ENCODE assay signal across 8 cellular contexts in the genomic region with DNA sequence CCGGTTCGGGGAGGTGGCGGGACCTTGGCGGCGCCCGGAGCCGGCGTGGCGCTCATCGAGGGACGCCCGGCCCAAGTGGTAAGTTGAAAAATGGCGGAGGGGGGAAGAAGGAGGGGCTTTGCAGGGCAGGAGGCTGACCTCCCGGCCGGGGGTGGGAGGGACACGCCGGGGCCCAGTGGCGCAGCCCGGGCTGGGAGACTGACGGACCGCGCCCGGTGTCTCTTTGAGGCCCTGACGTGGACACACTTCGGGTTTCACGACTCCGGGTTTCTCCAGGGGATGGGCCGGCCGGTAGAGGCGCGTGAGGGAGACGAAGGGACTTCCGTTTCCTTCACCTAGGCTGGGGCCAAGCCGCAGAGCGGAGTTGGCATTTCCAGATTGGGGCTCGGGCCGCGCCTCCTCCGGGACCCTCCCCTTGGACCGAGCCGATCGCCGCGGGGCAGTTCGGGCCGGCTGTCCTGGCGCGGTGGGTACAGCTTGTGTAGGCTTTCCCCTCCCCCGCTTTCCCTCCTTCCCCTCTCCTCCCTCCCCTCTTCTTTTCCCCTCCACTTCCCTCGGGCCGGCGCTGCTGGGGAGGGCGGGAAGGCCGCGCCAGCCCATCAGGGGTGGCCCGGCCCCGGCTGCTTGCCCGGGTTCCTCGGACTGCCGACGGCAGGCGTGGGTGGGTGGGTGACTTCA. TPM values are rescaled to one million over a fixed set of nuclear protein-coding genes. Genes with fewer than 3 reads are reported as not detected.
DNase-seq lines count a peak whose midpoint lies in the region; ATAC-seq and TF ChIP-seq lines count a peak whose summit lies in the region.

Gene XIAP, plus strand, starts transcription at position 226 of the 678 bp plus-strand sequence. CDS start 25,610 bp downstream, outside the sequence.

- 41% methylated on average over 51 of the region's 62 CpGs; no CpG with 5 or more reads in 1 of the 2 donors for WGBS in upper lobe of left lung, 2 donors

- no peaks in the 10 kb centered on the region for H3K27me3 ChIP-seq in HAP-1 (ENCODE audit: low read depth)
- no peaks in the 10 kb centered on the region for H3K27me3 ChIP-seq in MM.1S (replicated peaks; ENCODE audit: insufficient read depth, low read length)
- H3K27me3 ChIP-seq in adipocyte (replicated peaks; ENCODE audit: control insufficient read depth, insufficient read depth, low read length), result no peaks in the 10 kb centered on the region
- H3K27me3 ChIP-seq in upper lobe of left lung, result no peaks in the 10 kb centered on the region

- H3K9ac ChIP-seq in MM.1S (ENCODE audit: low read length) (peak within 1 kb of the TSS; percentile 95), adipocyte (ENCODE audit: low read length) (peak within 1 kb of the TSS; percentile 92)

- peak within 1 kb of the TSS; percentile 72 for H2AFZ ChIP-seq in MM.1S (ENCODE audit: low read length)

- peak; percentile 67 for DNase-seq in GM04504 (ENCODE audit: low read depth)
- peak; percentile 84 to 94 for DNase-seq in HAP-1 (ENCODE audit: low spot score in 2 of 2)
- DNase-seq in MM.1S, result peak; percentile 75
- peak; percentile 90 for DNase-seq in SW480 (ENCODE audit: low spot score)
- DNase-seq in adipocyte (ENCODE audit: low read depth), result peak; percentile 85
- peak; percentile 88 for DNase-seq in cardiac septum (ENCODE audit: low spot score)
- DNase-seq in posterior cingulate gyrus, result peak; percentile 47 to 95 (median 62)
- DNase-seq in upper lobe of left lung, result peak; percentile 86 to 93

- intact Hi-C loops in cardiac septum (cut with DNase I) (loop anchor here (10.0 kb wide), 1 partner anchor 105 kb away; the partner anchor contains the start of gene STAG2), posterior cingulate gyrus (cut with DNase I) (loop anchor here (10.0 kb wide), 1 partner anchor 95 kb away; no protein-coding TSS in a partner anchor)

- peaks cover 7% of the 10 kb centered on the region; the same call in 1 of the 2 replicates for H3F3A ChIP-seq in MM.1S (ENCODE audit: insufficient read depth, low read length)

- H3K27ac ChIP-seq in MM.1S (ENCODE audit: low read length), result peak within 1 kb of the TSS; percentile 98
- peak within 1 kb of the TSS; percentile 93 to 99 (median 96) for H3K27ac ChIP-seq in upper lobe of left lung

- no peaks in the 10 kb centered on the region for H3K9me2 ChIP-seq in MM.1S (replicated peaks; ENCODE audit: insufficient read depth, low read length)

- H3K36me3 ChIP-seq in HAP-1 (replicated peaks) (no peaks in the 10 kb centered on the region; the same call in 1 of the 2 replicates), MM.1S (replicated peaks; ENCODE audit: insufficient read depth, low read length) (no peaks in the 10 kb centered on the region), adipocyte (ENCODE audit: control insufficient read depth, insufficient read depth, low read length, severe bottlenecking) (no peaks in the 10 kb centered on the region), upper lobe of left lung (no peaks in the 10 kb centered on the region)

- ATAC-seq in upper lobe of left lung (ENCODE audit: low FRiP score in 2 of 2), result peak; percentile 97 to 98

- peaks cover 8% of the 10 kb centered on the region for H3K4me1 ChIP-seq in HAP-1
- H3K4me1 ChIP-seq in MM.1S (ENCODE audit: low read length), result no peaks in the 10 kb centered on the region; the same call in 1 of the 2 replicates
- H3K4me1 ChIP-seq in adipocyte (ENCODE audit: control insufficient read depth, insufficient read depth, low read length), result peaks cover 7% of the 10 kb centered on the region
- H3K4me1 ChIP-seq in upper lobe of left lung, result peaks cover 0 to 12% (median 0%) of the 10 kb centered on the region in 4 donors

- peak within 1 kb of the TSS; percentile 66 for H3K4me2 ChIP-seq in MM.1S (ENCODE audit: low read depth, low read length)

- no peak for TF ChIP-seq CTCF in MM.1S (IDR thresholded peaks at IDR 0.05; ENCODE audit: low read length)
- peak in 2 of 6 experiments; percentile 4 to 20 for TF ChIP-seq CTCF in upper lobe of left lung (IDR thresholded peaks at IDR 0.05)

- peaks cover 40% of the 10 kb centered on the region for H3K79me2 ChIP-seq in MM.1S (ENCODE audit: low read length)

- no peaks in the 10 kb centered on the region for H4K20me1 ChIP-seq in MM.1S (ENCODE audit: insufficient read depth, low read length)

- H3K4me3 ChIP-seq in HAP-1 (peak within 1 kb of the TSS; percentile 76), MM.1S (ENCODE audit: low read length) (peak within 1 kb of the TSS; percentile 75), adipocyte (ENCODE audit: low read length) (peak within 1 kb of the TSS; percentile 92), upper lobe of left lung (peak within 1 kb of the TSS; percentile 32 to 64 (median 58))

- in situ Hi-C loops in HAP-1 (cut with MboI; ENCODE audit: low sequenced_read_pairs), result no loop called here

- TF ChIP-seq EP300 in upper lobe of left lung (IDR thresholded peaks at IDR 0.05), result no peak

- peak; percentile 19 to 73 (median 64) for TF ChIP-seq POLR2A in upper lobe of left lung (IDR thresholded peaks at IDR 0.05)

- H3K9me3 ChIP-seq in HAP-1 (no peaks in the 10 kb centered on the region), MM.1S (replicated peaks; ENCODE audit: insufficient read depth, low read length) (no peaks in the 10 kb centered on the region), adipocyte (ENCODE audit: control insufficient read depth, low read length) (no peaks in the 10 kb centered on the region), upper lobe of left lung (no peaks in the 10 kb centered on the region)

RNA-seq across cellular contexts. Expression of gene XIAP, which starts in this region (rescaled TPM):
- total RNA-seq in cardiac septum, result 27.6 TPM
- 10 to 100 TPM; 28.3 to 64.2 (median 46.8) TPM for total RNA-seq in upper lobe of left lung

Comparison
In these comparisons a context has a peak if more than half of its experiments do, and no peak if none do; other contexts are left out.
1. Peak in every context shown above with its lines: DNase-seq, ATAC-seq, H3K4me3 ChIP-seq and H3K27ac ChIP-seq.